ENCODE assay signal across 29 cellular contexts in the genomic region with DNA sequence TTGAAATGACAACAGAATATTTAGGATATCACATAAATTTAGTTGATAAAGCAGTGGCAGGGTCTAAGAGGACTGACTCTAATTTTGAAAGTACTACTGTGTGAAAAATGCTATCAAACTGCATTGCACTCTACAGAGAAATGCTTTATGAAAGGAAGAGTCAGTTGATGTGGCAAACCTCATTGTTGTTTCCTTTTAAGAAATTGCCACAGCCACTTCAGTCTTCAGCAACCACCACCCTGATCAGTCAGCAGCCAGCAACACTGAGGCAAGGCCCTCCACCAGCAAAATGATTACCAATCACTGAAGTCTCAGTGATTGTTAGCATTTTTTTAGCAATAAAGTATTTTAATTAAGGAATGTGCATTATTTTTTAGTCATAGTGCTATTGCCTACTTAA.
"Had no signal": no experiment of that assay in that cellular context is flagged by ENCODE, and none has a peak within 500 bp of the region (broad histone marks: within the 10 kb centered on the region; RNA-seq: fewer than 3 reads in every experiment).

No MANE protein-coding gene starts in this region.

- DNase-seq: dermis blood vessel endothelial cell; effector memory CD4-positive, alpha-beta T cell; foreskin keratinocyte; heart left ventricle; left cardiac atrium; left lung; mesenchymal stem cell; mucosa of descending colon; naive B cell; occipital lobe; ovary; right lobe of liver; small intestine; stimulated activated CD4-positive, alpha-beta T cell treated with anti-CD3 and anti-CD28 coated beads, Interleukin-1b, Interleukin-23, amount 100 ng/mL, for 48 hours; stimulated activated CD4-positive, alpha-beta T cell treated with anti-CD3 and anti-CD28 coated beads, Interleukin-4, amount 100 ng/mL, for 1 hour; stimulated activated CD8-positive, alpha-beta memory T cell treated with anti-CD3 and anti-CD28 coated beads, Interleukin-4, amount 100 ng/mL, for 48 hours; stimulated activated naive CD4-positive, alpha-beta T cell; substantia nigra; testis; tibial artery had no signal

- H3K4me2 ChIP-seq: hepatocyte had no signal

- H2AFZ ChIP-seq: hepatocyte had no signal

- H3K4me3 ChIP-seq: coronary artery, esophagus muscularis mucosa, gastroesophageal sphincter, heart left ventricle, hepatocyte, left lung, mucosa of descending colon, ovary, right lobe of liver, testis, tibial artery had no signal

- ATAC-seq: foreskin keratinocyte, gastroesophageal sphincter, heart left ventricle, left cardiac atrium, left lung, mucosa of descending colon, right lobe of liver had no signal

- H3K27ac Mint-ChIP-seq: mesothelial cell of epicardium, progenitor cell of endocrine pancreas, type B pancreatic cell had no signal

- H3K36me3 Mint-ChIP-seq: mesothelial cell of epicardium, naive B cell, type B pancreatic cell had no signal

- H3K4me1 ChIP-seq: esophagus muscularis mucosa, foreskin keratinocyte, gastroesophageal sphincter, heart left ventricle, left lung, right lobe of liver, testis, tibial artery had no signal

- H3K27me3 ChIP-seq: esophagus muscularis mucosa, foreskin keratinocyte, gastroesophageal sphincter, heart left ventricle, hepatocyte, left lung, ovary, right lobe of liver, testis, tibial artery had no signal

- H3K4me1 Mint-ChIP-seq: mesothelial cell of epicardium, naive B cell had no signal

- H3K4me3 Mint-ChIP-seq: mesothelial cell of epicardium, naive B cell, type B pancreatic cell had no signal

- H3K9me3 ChIP-seq: gastroesophageal sphincter, left lung, mucosa of descending colon, ovary, right lobe of liver, testis, tibial artery had no signal

- H3K27ac ChIP-seq: coronary artery, esophagus muscularis mucosa, foreskin keratinocyte, gastroesophageal sphincter, heart left ventricle, hepatocyte, left lung, ovary, right lobe of liver, testis, tibial artery had no signal

- H3K79me2 ChIP-seq: hepatocyte had no signal

- FAIRE-seq: endothelial cell of umbilical vein, islet of Langerhans had no signal

- H3K36me3 ChIP-seq: esophagus muscularis mucosa, gastroesophageal sphincter, heart left ventricle, left lung, ovary, right lobe of liver, tibial artery had no signal

- H3K27me3 Mint-ChIP-seq: naive B cell, progenitor cell of endocrine pancreas, type B pancreatic cell had no signal
